In the genomic region with DNA sequence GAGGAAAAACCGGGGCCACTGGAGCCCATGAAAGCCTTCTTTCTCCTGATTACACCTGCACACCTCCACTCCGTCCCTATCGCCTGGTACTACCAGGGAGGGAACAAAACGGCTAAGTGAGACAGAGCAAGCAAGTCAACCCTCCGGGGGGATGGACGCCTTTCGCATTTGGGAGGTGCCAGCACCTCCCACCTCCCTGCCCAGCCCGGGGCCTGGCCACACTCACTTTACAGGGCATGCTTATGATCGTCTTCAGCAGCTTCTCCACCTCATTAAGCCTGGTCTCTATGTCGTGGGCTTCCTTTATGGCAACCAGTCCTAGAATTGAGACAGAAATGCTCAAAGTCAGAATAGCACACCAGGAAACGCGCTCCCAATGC, we compare ENCODE assay signal across 27 cellular contexts.
"Had no signal": no experiment of that assay in that cellular context is flagged by ENCODE, and none has a peak within 500 bp of the region (broad histone marks: within the 10 kb centered on the region; RNA-seq: fewer than 3 reads in every experiment).

No MANE protein-coding gene starts in this region.

- H3K36me3 Mint-ChIP-seq: naive B cell; natural killer cell treated with Interleukin-12 subunit alpha and Interleukin-12 subunit beta and Interleukin-15 and Interleukin-18, amount 100 ng/mL, for 72 hours had no signal

- H3K27ac ChIP-seq: epithelial cell of prostate, heart left ventricle, hepatocyte, neutrophil, psoas muscle, stomach, upper lobe of right lung, uterus had no signal

- H3K4me2 ChIP-seq: hepatocyte had no signal

- DNase-seq: cortex of kidney; foreskin fibroblast; mucosa of descending colon; naive B cell; psoas muscle; sigmoid colon; stimulated activated CD4-positive, alpha-beta T cell treated with anti-CD3 and anti-CD28 coated beads, Interleukin-2, amount 100 ng/mL, for 24 hours; stimulated activated CD4-positive, alpha-beta T cell treated with anti-CD3 and anti-CD28 coated beads, Interleukin-4, amount 100 ng/mL, for 24 hours; stimulated activated naive CD4-positive, alpha-beta T cell treated with Interleukin-2 at 50 U/mL for 16 hours; stomach; upper lobe of right lung had no signal

- H3K36me3 ChIP-seq: neutrophil, uterus had no signal

- H3K27ac Mint-ChIP-seq: memory B cell; mesothelial cell of epicardium; natural killer cell treated with Interleukin-12 subunit alpha and Interleukin-12 subunit beta and Interleukin-15 and Interleukin-18, amount 100 ng/mL, for 72 hours; stimulated activated effector memory CD8-positive, alpha-beta T cell treated with anti-CD3 and anti-CD28 coated beads, Interleukin-12 subunit alpha, Interleukin-12 subunit beta, amount 100 ng/mL, for 72 hours had no signal

- H3K27me3 ChIP-seq: gastroesophageal sphincter, heart left ventricle, hepatocyte, sigmoid colon, stomach, tibial nerve, upper lobe of right lung, uterus had no signal

- H3K9me3 ChIP-seq: mucosa of descending colon, neutrophil, psoas muscle, sigmoid colon, upper lobe of right lung, uterus had no signal

- H3K4me3 Mint-ChIP-seq: memory B cell; mesothelial cell of epicardium; natural killer cell treated with Interleukin-12 subunit alpha and Interleukin-12 subunit beta and Interleukin-15 and Interleukin-18, amount 100 ng/mL, for 72 hours; neural crest cell; stimulated activated effector memory CD8-positive, alpha-beta T cell treated with anti-CD3 and anti-CD28 coated beads, Interleukin-12 subunit alpha, Interleukin-12 subunit beta, amount 100 ng/mL, for 72 hours had no signal

- H3K9me3 Mint-ChIP-seq: memory B cell; natural killer cell treated with Interleukin-12 subunit alpha and Interleukin-12 subunit beta and Interleukin-15 and Interleukin-18, amount 100 ng/mL, for 72 hours; neural crest cell; stimulated activated effector memory CD8-positive, alpha-beta T cell treated with anti-CD3 and anti-CD28 coated beads, Interleukin-12 subunit alpha, Interleukin-12 subunit beta, amount 100 ng/mL, for 72 hours had no signal

- H3K27me3 Mint-ChIP-seq: memory B cell had no signal

- ATAC-seq: esophagus mucosa; gastroesophageal sphincter; heart left ventricle; left lobe of liver; mucosa of descending colon; natural killer cell treated with Interleukin-12 subunit alpha and Interleukin-12 subunit beta and Interleukin-15 and Interleukin-18, amount 100 ng/mL, for 72 hours; psoas muscle; right cardiac atrium; stimulated activated effector memory CD8-positive, alpha-beta T cell treated with anti-CD3 and anti-CD28 coated beads, Interleukin-12 subunit alpha, Interleukin-12 subunit beta, amount 100 ng/mL, for 72 hours; upper lobe of right lung had no signal

- H2AFZ ChIP-seq: hepatocyte had no signal

- H3K4me3 ChIP-seq: gastroesophageal sphincter, heart left ventricle, hepatocyte, lung, mucosa of descending colon, psoas muscle, sigmoid colon, stomach, tibial nerve, upper lobe of right lung, uterus had no signal
